Comparison of ENCODE assay signal across 16 cellular contexts in the genomic region with DNA sequence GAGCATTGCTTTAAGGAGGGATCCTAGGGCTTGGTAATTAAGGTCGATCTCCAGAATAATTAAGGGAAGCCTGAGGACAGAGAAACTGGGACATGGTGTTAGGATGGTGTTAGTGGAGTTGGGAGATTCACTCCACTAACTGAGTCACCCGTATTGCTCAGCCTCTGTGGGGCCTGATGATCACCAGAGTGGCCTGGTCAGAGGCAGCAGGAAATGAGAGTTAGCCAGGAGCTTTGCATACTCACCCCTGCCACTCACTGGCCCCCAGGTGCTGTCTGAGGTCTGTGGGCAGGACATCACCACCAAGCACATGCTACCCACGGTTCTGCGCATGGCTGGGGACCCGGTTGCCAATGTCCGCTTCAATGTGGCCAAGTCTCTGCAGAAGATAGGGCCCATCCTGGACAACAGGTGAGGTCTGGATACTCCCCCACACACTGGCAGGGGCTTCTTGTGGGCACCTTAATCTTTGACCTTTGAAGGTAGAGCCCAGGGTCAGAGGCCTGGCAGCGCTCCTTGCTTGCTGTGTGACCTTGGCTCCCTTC.
"Had no signal": no experiment of that assay in that cellular context is flagged by ENCODE, and none has a peak within 500 bp of the region (broad histone marks: within the 10 kb centered on the region; RNA-seq: fewer than 3 reads in every experiment).

No MANE protein-coding gene starts in this region.

- H3K4me1 Mint-ChIP-seq: activated naive CD4-positive, alpha-beta T cell treated with anti-CD3 and anti-CD28 coated beads, Interleukin-2, amount 50 U/mL, for 24 hours; brain had no signal

- H3K4me3 Mint-ChIP-seq: activated naive CD4-positive, alpha-beta T cell treated with anti-CD3 and anti-CD28 coated beads, Interleukin-2, amount 50 U/mL, for 24 hours; brain; dendritic cell treated with granulocyte-macrophage colony-stimulating factor and Interleukin-4, amounts not matched to agents 40 ng/mL and 50 ng/mL, for 4 days; naive thymus-derived CD4-positive, alpha-beta T cell had no signal

- ATAC-seq: gastrocnemius medialis; left lobe of liver; naive thymus-derived CD4-positive, alpha-beta T cell had no signal

- H3K27me3 ChIP-seq: gastrocnemius medialis, heart right ventricle, tibial nerve had no signal

- H3K4me3 ChIP-seq: gastrocnemius medialis, heart right ventricle, tibial nerve had no signal

- H3K27me3 Mint-ChIP-seq: activated naive CD4-positive, alpha-beta T cell treated with anti-CD3 and anti-CD28 coated beads, Interleukin-2, amount 50 U/mL, for 24 hours; brain; dendritic cell treated with granulocyte-macrophage colony-stimulating factor and Interleukin-4, amounts not matched to agents 40 ng/mL and 50 ng/mL, for 4 days; naive thymus-derived CD4-positive, alpha-beta T cell had no signal

- H2AFZ ChIP-seq: parathyroid adenoma had no signal

- H3K27ac ChIP-seq: epithelial cell of prostate, gastrocnemius medialis, heart right ventricle, parathyroid adenoma, tibial nerve had no signal

- H3K9me3 ChIP-seq: gastrocnemius medialis, heart right ventricle, tibial nerve had no signal

- H3K9ac ChIP-seq: parathyroid adenoma had no signal

- DNase-seq: activated CD4-positive, CD25-positive, alpha-beta regulatory T cell treated with anti-CD3 and anti-CD28 coated beads, Interleukin-2, amount 50 U/mL, for 72 hours; activated T-cell treated with anti-CD3 and anti-CD28 coated beads for 4 hours; amniotic stem cell; effector memory CD4-positive, alpha-beta T cell; gastrocnemius medialis; heart right ventricle; naive thymus-derived CD4-positive, alpha-beta T cell; stimulated activated naive CD4-positive, alpha-beta T cell; substantia nigra had no signal

- H3K4me1 ChIP-seq: gastrocnemius medialis, heart right ventricle, parathyroid adenoma, tibial nerve had no signal

- H3K27ac Mint-ChIP-seq: activated naive CD4-positive, alpha-beta T cell treated with anti-CD3 and anti-CD28 coated beads, Interleukin-2, amount 50 U/mL, for 24 hours; brain; dendritic cell treated with granulocyte-macrophage colony-stimulating factor and Interleukin-4, amounts not matched to agents 40 ng/mL and 50 ng/mL, for 4 days had no signal

- H3K9me3 Mint-ChIP-seq: activated naive CD4-positive, alpha-beta T cell treated with anti-CD3 and anti-CD28 coated beads, Interleukin-2, amount 50 U/mL, for 24 hours; brain; dendritic cell treated with granulocyte-macrophage colony-stimulating factor and Interleukin-4, amounts not matched to agents 40 ng/mL and 50 ng/mL, for 4 days had no signal
